10 cellular contexts compared by ENCODE assay signal in the genomic region with DNA sequence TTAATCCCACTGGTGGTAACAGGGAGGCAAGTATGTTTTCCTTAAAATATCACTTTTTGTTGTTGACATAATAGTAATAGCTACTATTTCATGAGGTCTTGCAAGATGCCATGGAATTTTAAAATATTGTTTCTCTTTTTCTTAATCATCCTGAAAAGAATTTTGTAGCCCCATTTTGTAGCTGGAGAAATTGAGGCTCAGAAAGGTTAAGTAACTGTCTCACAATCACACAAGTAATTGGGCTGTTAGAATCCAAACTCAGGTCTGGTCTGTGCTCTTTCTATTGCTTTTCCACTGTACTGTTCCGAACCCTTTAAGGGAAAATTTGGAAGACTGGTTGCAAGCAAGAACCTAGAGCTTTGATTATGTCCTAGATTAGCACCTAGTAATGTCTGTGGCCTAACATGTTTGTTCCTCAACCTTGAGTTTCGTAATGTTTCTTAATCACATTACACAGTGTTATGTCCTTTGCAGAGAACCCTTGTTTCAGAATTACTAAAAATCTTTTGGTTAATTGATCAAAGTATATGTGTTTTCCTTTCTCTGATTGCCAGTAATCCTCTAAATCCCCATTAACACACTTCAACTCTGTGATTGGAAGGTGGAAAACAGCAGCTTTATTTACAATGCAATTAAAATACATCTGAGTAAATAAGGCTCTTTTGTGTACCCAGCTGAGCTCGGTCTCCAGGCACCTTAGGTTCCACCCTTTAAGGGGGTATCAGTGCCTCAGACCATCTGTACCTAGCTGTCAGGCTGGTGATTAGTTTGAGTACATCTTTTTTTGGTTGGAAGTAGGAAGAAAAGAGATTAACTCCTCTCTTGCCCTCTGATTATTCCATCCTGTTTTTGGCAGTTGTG. TPM values are rescaled to one million over a fixed set of nuclear protein-coding genes. Genes with fewer than 3 reads are reported as not detected.
A peak's percentile ranks its signal among the peaks of the same experiment; 100 is the strongest.
DNase-seq lines count a peak whose midpoint lies in the region; ATAC-seq and TF ChIP-seq lines count a peak whose summit lies in the region.
"Had no signal": no experiment of that assay in that cellular context is flagged by ENCODE, and none has a peak within 500 bp of the region (broad histone marks: within the 10 kb centered on the region; RNA-seq: fewer than 3 reads in every experiment).

No MANE protein-coding gene starts in this region.

- H3K4me3 ChIP-seq in HCT116 (replicated peaks in 1 of 2; ENCODE audit: low read depth in 1 of 2, low read length in 2 of 2) = peak overlapping the region in 1 of 2 experiments; percentile 39; a peak in 2 of 4 replicates
- H3K4me3 ChIP-seq in breast epithelium = no peak overlapping the region
- H3K4me3 ChIP-seq: spleen had no signal

- no peaks in the 10 kb centered on the region for H3K9me2 ChIP-seq in HCT116 (ENCODE audit: insufficient read depth)

- POLR2A ChIA-PET in HCT116 (lab: Charles Lee) = interaction anchor here (1.5 kb wide), 1 partner anchor 11 kb away, joined by 9 read pairs; a partner anchor contains a TSS
- POLR2A ChIA-PET in activated CD4-positive, alpha-beta memory T cell treated with anti-CD3 and anti-CD28 coated beads, Interleukin-2, amount 10 ng/mL, durations not matched to agents 7 days and 5 days (lab: Charles Lee) = interaction anchor here (0.7 to 1.4 kb wide), 4 partner anchors 10 to 118 kb away, joined by 3 to 9 read pairs (median 4); a partner anchor contains a TSS

- H3K27ac ChIP-seq in HCT116 (ENCODE audit: low read depth, low read length) (peak overlapping the region; percentile 75), breast epithelium (peak overlapping the region; percentile 64 to 74)

- RAD21 ChIA-PET in HCT116 (lab: Charles Lee; ENCODE audit: low non-redundant PET in 1 of 2, low total read pairs in 2 of 2, uncharacterized antibody in 2 of 2, unreplicated experiment in 2 of 2) = interaction anchor here in 1 of 2 experiments (0.7 kb wide), 1 partner anchor 96 kb away, joined by 3 read pairs; no protein-coding TSS in a partner anchor

- peaks cover 9% of the 10 kb centered on the region for H3K36me3 Mint-ChIP-seq in progenitor cell of endocrine pancreas (ENCODE audit: insufficient read depth)
- peaks cover 27% of the 10 kb centered on the region for H3K36me3 Mint-ChIP-seq in activated CD4-positive, alpha-beta memory T cell treated with anti-CD3 and anti-CD28 coated beads, Interleukin-2, amount 10 ng/mL, durations not matched to agents 7 days and 5 days (ENCODE audit: low read depth)

- H2AFZ ChIP-seq in HCT116 (ENCODE audit: low read depth, low read length, poor library complexity, severe bottlenecking) = no peak overlapping the region

- TF ChIP-seq POLR2A in HCT116 (IDR thresholded peaks at IDR 0.05; ENCODE audit: borderline replicate concordance, extremely low read depth, insufficient read depth, insufficient read length) = no peak
- no peak for TF ChIP-seq POLR2A in breast epithelium (IDR thresholded peaks at IDR 0.05)

- peaks cover 28 to 50% of the 10 kb centered on the region in 2 experiments for H3K36me3 ChIP-seq in HCT116 (ENCODE audit: control insufficient read depth in 1 of 2, insufficient read depth in 2 of 2, low read length in 2 of 2)
- no peaks in the 10 kb centered on the region for H3K36me3 ChIP-seq in breast epithelium

- H3K4me1 Mint-ChIP-seq in progenitor cell of endocrine pancreas (ENCODE audit: low read depth) = peaks cover 10% of the 10 kb centered on the region
- H3K4me1 Mint-ChIP-seq in activated CD4-positive, alpha-beta memory T cell treated with anti-CD3 and anti-CD28 coated beads, Interleukin-2, amount 10 ng/mL, durations not matched to agents 7 days and 5 days = peaks cover 15% of the 10 kb centered on the region

- H3K4me3 Mint-ChIP-seq in progenitor cell of endocrine pancreas (ENCODE audit: low read depth) = no peak overlapping the region
- no peak overlapping the region for H3K4me3 Mint-ChIP-seq in activated CD4-positive, alpha-beta memory T cell treated with anti-CD3 and anti-CD28 coated beads, Interleukin-2, amount 10 ng/mL, durations not matched to agents 7 days and 5 days

- CTCF ChIA-PET in HCT116 (lab: Charles Lee) = interaction anchor here (1.5 to 1.9 kb wide), 3 partner anchors 11 to 96 kb away, joined by 5 to 7 read pairs (median 6); a partner anchor contains a TSS
- CTCF ChIA-PET in activated CD4-positive, alpha-beta memory T cell treated with anti-CD3 and anti-CD28 coated beads, Interleukin-2, amount 10 ng/mL, durations not matched to agents 7 days and 5 days (lab: Charles Lee) = interaction anchor here (0.8 to 2.2 kb wide), 5 partner anchors 9 to 96 kb away, joined by 3 to 14 read pairs (median 4); a partner anchor contains a TSS

- no TSS peak for BruUV-seq in HCT116 (replicated peaks; lab: Mats Ljungman, UMichigan)

- intact Hi-C loops in HCT116 (cut with micrococcal nuclease) (loop anchor here (5.0 to 10.0 kb wide), 2 partner anchors 96 to 472 kb away; a partner anchor contains a TSS), breast epithelium (cut with DNase I; ENCODE audit: low total_unique reads) (no loop called here)

- ATAC-seq in HCT116 (peak; percentile 50), HG03139 (IDR thresholded peaks at IDR 0.05; ENCODE audit: unreplicated experiment) (no peak)

- DNase-seq in HCT116 (ENCODE audit: low read depth, low spot score) = no peak
- peak; percentile 97 for DNase-seq in NCI-H2029 (lab: John Stamatoyannopoulos, UW)
- no peak for DNase-seq in breast epithelium (ENCODE audit: low spot score in 2 of 2)
- no peak for DNase-seq in progenitor cell of endocrine pancreas (ENCODE audit: low spot score, unreplicated experiment)
- DNase-seq in activated CD4-positive, alpha-beta memory T cell treated with anti-CD3 and anti-CD28 coated beads, Interleukin-2, amount 10 ng/mL, durations not matched to agents 7 days and 5 days = no peak
- DNase-seq in stimulated activated CD4-positive, alpha-beta T cell treated with anti-CD3 and anti-CD28 coated beads, Interleukin-4, amount 100 ng/mL, for 4 hours = no peak
- DNase-seq: activated CD4-positive, alpha-beta T cell treated with anti-CD3 and anti-CD28 coated beads, Interleukin-2, amount 50 U/mL, for 4 hours; KBM-7; spleen had no signal

- no peaks in the 10 kb centered on the region for H3K27me3 Mint-ChIP-seq in progenitor cell of endocrine pancreas
- no peaks in the 10 kb centered on the region for H3K27me3 Mint-ChIP-seq in activated CD4-positive, alpha-beta memory T cell treated with anti-CD3 and anti-CD28 coated beads, Interleukin-2, amount 10 ng/mL, durations not matched to agents 7 days and 5 days

- H3K9me3 ChIP-seq in HCT116 (ENCODE audit: control insufficient read depth in 1 of 2, insufficient read depth in 1 of 2, low read depth in 1 of 2, low read length in 2 of 2) = no peaks in the 10 kb centered on the region
- H3K9me3 ChIP-seq in breast epithelium = no peaks in the 10 kb centered on the region
- H3K9me3 ChIP-seq: spleen had no signal

- peak overlapping the region; percentile 79 for H3K4me2 ChIP-seq in HCT116 (ENCODE audit: low read length)

- peaks cover 26 to 37% of the 10 kb centered on the region in 2 experiments for H3K4me1 ChIP-seq in HCT116 (ENCODE audit: control insufficient read depth in 1 of 2, insufficient read depth in 2 of 2, low read length in 2 of 2)
- H3K4me1 ChIP-seq in breast epithelium = peaks cover 0 to 7% of the 10 kb centered on the region in 2 donors

- no peaks in the 10 kb centered on the region for H3K9me3 Mint-ChIP-seq in progenitor cell of endocrine pancreas (ENCODE audit: low read depth)
- H3K9me3 Mint-ChIP-seq in activated CD4-positive, alpha-beta memory T cell treated with anti-CD3 and anti-CD28 coated beads, Interleukin-2, amount 10 ng/mL, durations not matched to agents 7 days and 5 days = no peaks in the 10 kb centered on the region

- peak overlapping the region; percentile 62 for H3K27ac Mint-ChIP-seq in progenitor cell of endocrine pancreas
- no peak overlapping the region for H3K27ac Mint-ChIP-seq in activated CD4-positive, alpha-beta memory T cell treated with anti-CD3 and anti-CD28 coated beads, Interleukin-2, amount 10 ng/mL, durations not matched to agents 7 days and 5 days

- H3K27me3 ChIP-seq in HCT116 (ENCODE audit: insufficient read depth, low read length) = no peaks in the 10 kb centered on the region
- no peaks in the 10 kb centered on the region for H3K27me3 ChIP-seq in breast epithelium
- H3K27me3 ChIP-seq: spleen had no signal

- no peak for TF ChIP-seq CTCF in HCT116 (IDR thresholded peaks at IDR 0.05 in 2 of 3, conservative IDR thresholded peaks at IDR 0.05 in 1 of 3; ENCODE audit: borderline replicate concordance in 1 of 3, insufficient read depth in 1 of 3, low read depth in 2 of 3, low read length in 2 of 3)
- no peak for TF ChIP-seq CTCF in breast epithelium (IDR thresholded peaks at IDR 0.05)
- no peak for TF ChIP-seq CTCF in progenitor cell of endocrine pancreas (IDR thresholded peaks at IDR 0.05; ENCODE audit: unreplicated experiment)

- H3K9ac ChIP-seq in HCT116 (ENCODE audit: low read length) = peak overlapping the region; percentile 45

- TF ChIP-seq RAD21 in HCT116 (IDR thresholded peaks at IDR 0.05; ENCODE audit: low read depth) = no peak

- no peaks in the 10 kb centered on the region for H4K20me1 ChIP-seq in HCT116 (ENCODE audit: insufficient read depth)

- peaks cover 62% of the 10 kb centered on the region for H3K79me2 ChIP-seq in HCT116 (ENCODE audit: insufficient read depth, low read length)

TF ChIP-seq in HCT116, 20 proteins besides CTCF, POLR2A, EP300 and RAD21 (continues in another document):
- no peak for TF ChIP-seq TCF7L2 (IDR thresholded peaks at IDR 0.05; ENCODE audit: borderline replicate concordance, extremely low read depth, insufficient read depth, insufficient read length)
- no peak for TF ChIP-seq SRF (IDR thresholded peaks at IDR 0.05; ENCODE audit: low read depth)
- TF ChIP-seq YY1 (IDR thresholded peaks at IDR 0.05; ENCODE audit: extremely low read depth, insufficient replicate concordance, low read depth, low read length) = no peak
- TF ChIP-seq CBX3 (IDR thresholded peaks at IDR 0.05; ENCODE audit: low read depth) = no peak

RNA-seq across cellular contexts. Expression of a gene that starts 10.4 kb away (rescaled TPM):
- 62.5 TPM for total RNA-seq in HCT116 (2021; ENCODE audit: unreplicated experiment)
- polyA plus RNA-seq in HCT116 (2012) = 35.3 and 46.9 TPM in 2 replicates
- 10 to 100 TPM; 11.2 to 20.0 (median 17.7) TPM for total RNA-seq in breast epithelium
- 63.5 and 64.0 TPM in 2 replicates for total RNA-seq in progenitor cell of endocrine pancreas
- 10 to 100 TPM; 19.9 to 20.8 TPM for total RNA-seq in activated CD4-positive, alpha-beta memory T cell treated with anti-CD3 and anti-CD28 coated beads, Interleukin-2, amount 10 ng/mL, durations not matched to agents 7 days and 5 days

RNA-seq across cellular contexts. Expression of a gene that starts 11.0 kb away (rescaled TPM):
- total RNA-seq in HCT116 (2021; ENCODE audit: unreplicated experiment) (45.1 TPM), breast epithelium (10 to 100 TPM; 20.8 to 27.7 (median 23.3) TPM), progenitor cell of endocrine pancreas (35.4 and 39.2 TPM in 2 replicates)
- 10.1 and 19.4 TPM in 2 replicates for polyA plus RNA-seq in HCT116 (2012)
- total RNA-seq in activated CD4-positive, alpha-beta memory T cell treated with anti-CD3 and anti-CD28 coated beads, Interleukin-2, amount 10 ng/mL, durations not matched to agents 7 days and 5 days = 10 to 100 TPM; 60.2 to 63.2 TPM
